ENCODE assay signal across 8 cellular contexts in the genomic region with DNA sequence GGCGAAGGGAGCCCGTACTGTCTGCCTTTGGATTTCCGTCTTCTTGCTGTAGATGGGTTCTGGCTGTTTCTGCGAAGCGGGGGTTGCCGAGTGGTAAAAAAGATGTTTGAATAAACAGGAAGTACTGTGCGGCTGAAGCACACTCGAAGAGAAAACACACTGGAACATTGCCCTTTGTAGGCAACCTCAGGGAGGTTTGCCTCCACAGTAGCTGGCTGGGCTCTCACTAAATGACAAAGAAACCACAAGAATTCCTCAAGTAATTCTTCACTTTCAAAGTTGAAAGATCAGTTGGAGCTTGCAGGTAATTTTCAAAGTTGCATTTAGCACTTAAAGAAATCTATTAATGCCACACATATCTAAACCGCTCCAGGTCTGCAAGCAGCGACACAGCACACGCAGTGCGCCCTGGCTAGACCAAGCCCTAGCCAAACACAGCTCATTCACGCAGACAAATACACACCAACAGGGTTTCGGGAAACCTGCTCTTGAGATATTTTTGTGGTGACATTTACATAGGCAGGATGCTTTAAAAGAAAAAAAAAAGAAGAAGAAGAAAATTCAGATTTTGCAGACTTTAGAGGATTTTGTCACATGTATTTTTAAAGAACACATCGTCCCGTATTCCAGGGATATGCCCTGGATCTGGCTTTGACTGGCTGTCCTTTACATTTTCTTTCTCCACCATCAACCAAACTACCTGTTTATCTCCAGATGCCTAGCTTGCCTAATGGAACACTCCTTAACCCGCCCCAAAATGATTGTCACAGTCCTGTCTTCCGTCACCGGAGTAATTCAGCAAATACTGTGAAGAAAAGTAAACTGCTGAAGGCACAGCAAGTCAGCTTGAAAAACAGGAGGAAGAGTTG.
DNase-seq lines count a peak whose midpoint lies in the region; ATAC-seq lines count a peak whose summit lies in the region.

No MANE protein-coding gene starts in this region.

- peak overlapping the region; percentile 65 for H3K4me3 ChIP-seq in mucosa of stomach (ENCODE audit: low read length)

- H3K27me3 ChIP-seq in mucosa of stomach (ENCODE audit: control insufficient read depth, insufficient read depth, low read length) = no peaks in the 10 kb centered on the region

- DNase-seq in ELF-1 (ENCODE audit: low read depth, low spot score) = peak; percentile 72
- peak; percentile 79 for DNase-seq in NCI-H748 (lab: John Stamatoyannopoulos, UW; ENCODE audit: unreplicated experiment)
- peak; percentile 67 for DNase-seq in activated CD8-positive, alpha-beta memory T cell treated with anti-CD3 and anti-CD28 coated beads, Interleukin-2, amount 50 U/mL, for 4 hours
- no peak for DNase-seq in epithelial cell of prostate (ENCODE audit: low read depth, low spot score)
- peak; percentile 55 to 66 for DNase-seq in stimulated activated CD8-positive, alpha-beta memory T cell treated with anti-CD3 and anti-CD28 coated beads, Interleukin-7, amount 100 ng/mL, for 4 hours (ENCODE audit: low read depth in 2 of 2)
- DNase-seq in D341Med (ENCODE audit: low spot score) = no peak

- H3K9me3 ChIP-seq in mucosa of stomach (ENCODE audit: control insufficient read depth, low read length) = no peaks in the 10 kb centered on the region

- no peaks in the 10 kb centered on the region for H3K36me3 ChIP-seq in mucosa of stomach (ENCODE audit: control insufficient read depth, insufficient read depth, low read length)

- H3K27ac ChIP-seq in epithelial cell of prostate = peak overlapping the region; percentile 59

- H3K9ac ChIP-seq in mucosa of stomach (ENCODE audit: low read length) = peak overlapping the region; percentile 87

- peak; percentile 73 for ATAC-seq in HG02678 (IDR thresholded peaks at IDR 0.05; ENCODE audit: unreplicated experiment)

- H3K4me1 ChIP-seq in mucosa of stomach (ENCODE audit: control insufficient read depth, insufficient read depth, low read length) = peaks cover 56% of the 10 kb centered on the region

Comparison
In these comparisons a context has a peak if more than half of its experiments do, and no peak if none do; other contexts are left out.
1. DNase-seq: peak in ELF-1 (single experiment), NCI-H748 (single experiment), activated CD8-positive, alpha-beta memory T cell treated with anti-CD3 and anti-CD28 coated beads, Interleukin-2, amount 50 U/mL, for 4 hours (single experiment) and stimulated activated CD8-positive, alpha-beta memory T cell treated with anti-CD3 and anti-CD28 coated beads, Interleukin-7, amount 100 ng/mL, for 4 hours (2 of 2); none in epithelial cell of prostate (single experiment) and D341Med (single experiment).